ENCODE assay signal across 1 cellular context in the genomic region with DNA sequence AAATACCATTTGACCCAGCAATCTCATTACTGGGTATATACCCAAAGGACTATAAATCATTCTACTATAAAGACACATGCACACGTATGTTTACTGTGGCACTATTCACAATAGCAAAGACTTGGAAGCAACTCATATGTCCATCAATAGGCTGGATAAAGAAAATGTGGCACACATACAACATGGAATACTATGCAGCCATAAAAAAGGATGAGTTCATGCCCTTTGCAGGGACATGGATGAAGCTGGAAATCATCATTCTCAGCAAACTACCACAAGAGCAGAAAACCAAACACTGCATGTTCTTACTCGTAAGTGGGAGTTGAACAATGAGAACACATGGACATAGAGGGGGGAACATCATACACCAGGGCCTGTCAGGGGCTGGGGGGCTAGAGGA.
TF ChIP-seq lines count a peak whose summit lies in the region.

No MANE protein-coding gene starts in this region.

TF ChIP-seq in HEK293, 187 proteins besides CTCF, POLR2A, EP300 and RAD21 (continued from another document):
- TF ChIP-seq, protein P1, sequence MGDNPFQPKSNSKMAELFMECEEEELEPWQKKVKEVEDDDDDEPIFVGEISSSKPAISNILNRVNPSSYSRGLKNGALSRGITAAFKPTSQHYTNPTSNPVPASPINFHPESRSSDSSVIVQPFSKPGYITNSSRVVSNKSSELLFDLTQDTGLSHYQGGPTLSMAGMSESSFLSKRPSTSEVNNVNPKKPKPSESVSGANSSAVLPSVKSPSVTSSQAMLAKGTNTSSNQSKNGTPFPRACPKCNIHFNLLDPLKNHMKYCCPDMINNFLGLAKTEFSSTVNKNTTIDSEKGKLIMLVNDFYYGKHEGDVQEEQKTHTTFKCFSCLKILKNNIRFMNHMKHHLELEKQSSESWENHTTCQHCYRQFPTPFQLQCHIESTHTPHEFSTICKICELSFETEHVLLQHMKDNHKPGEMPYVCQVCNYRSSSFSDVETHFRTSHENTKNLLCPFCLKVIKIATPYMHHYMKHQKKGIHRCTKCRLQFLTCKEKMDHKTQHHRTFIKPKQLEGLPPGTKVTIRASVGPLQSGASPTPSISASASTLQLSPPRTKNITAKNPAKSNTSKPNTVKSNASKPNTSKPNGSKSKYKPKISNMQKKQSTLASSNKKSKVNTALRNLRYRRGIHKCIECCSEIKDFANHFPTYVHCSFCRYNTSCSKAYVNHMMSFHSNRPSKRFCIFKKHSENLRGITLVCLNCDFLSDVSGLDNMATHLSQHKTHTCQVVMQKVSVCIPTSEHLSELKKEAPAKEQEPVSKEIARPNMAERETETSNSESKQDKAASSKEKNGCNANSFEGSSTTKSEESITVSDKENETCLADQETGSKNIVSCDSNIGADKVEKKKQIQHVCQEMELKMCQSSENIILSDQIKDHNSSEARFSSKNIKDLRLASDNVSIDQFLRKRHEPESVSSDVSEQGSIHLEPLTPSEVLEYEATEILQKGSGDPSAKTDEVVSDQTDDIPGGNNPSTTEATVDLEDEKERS (tag by site-specific recombination; IDR thresholded peaks at IDR 0.05): 0 out of 2 replicates have a peak, but pooled peaks have one; percentile 37
